15 cellular contexts compared by ENCODE assay signal in the genomic region with DNA sequence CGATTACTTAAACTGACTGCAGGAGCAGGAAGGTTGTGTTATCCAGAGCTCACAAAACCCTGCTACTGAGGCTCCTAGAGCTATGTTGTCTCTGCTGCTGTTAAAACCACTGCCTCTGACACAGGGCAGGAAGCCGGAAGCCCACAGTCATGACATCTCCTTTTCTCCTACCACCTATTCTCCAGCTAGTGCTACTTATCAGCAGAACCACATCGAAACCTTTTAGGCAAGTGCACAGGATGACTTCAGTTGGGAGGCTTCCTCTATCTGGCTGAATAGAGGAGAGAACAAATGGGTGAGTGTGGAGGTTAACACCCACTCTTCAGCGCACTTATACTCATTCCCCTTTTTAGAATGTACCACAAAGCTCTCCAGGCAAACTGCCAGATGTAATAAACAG.
DNase-seq lines count a peak whose midpoint lies in the region; ATAC-seq and TF ChIP-seq lines count a peak whose summit lies in the region.
"Had no signal": no experiment of that assay in that cellular context is flagged by ENCODE, and none has a peak within 500 bp of the region (broad histone marks: within the 10 kb centered on the region; RNA-seq: fewer than 3 reads in every experiment).

No MANE protein-coding gene starts in this region.

- H3K4me3 Mint-ChIP-seq in immature natural killer cell, result peak overlapping the region in 1 of 5 donors; percentile 36
- H3K4me3 Mint-ChIP-seq: CD8-positive, alpha-beta T cell; nephron had no signal

- H3K4me1 ChIP-seq in heart left ventricle, result peaks cover 0 to 3% (median 0%) of the 10 kb centered on the region in 12 donors
- H3K4me1 ChIP-seq: thyroid gland had no signal

- peaks cover 4 to 32% (median 7%) of the 10 kb centered on the region in 6 donors for H3K9me3 Mint-ChIP-seq in immature natural killer cell
- H3K9me3 Mint-ChIP-seq: CD8-positive, alpha-beta T cell; nephron had no signal

- H3K9me3 ChIP-seq in heart left ventricle, result no peaks in the 10 kb centered on the region
- H3K9me3 ChIP-seq: gastrocnemius medialis, thyroid gland had no signal

- DNase-seq in SKM-1 (lab: John Stamatoyannopoulos, UW; ENCODE audit: unreplicated experiment), result peak; percentile 59
- DNase-seq in immature natural killer cell, result peak in 2 of 3 donors; percentile 0
- no peak for DNase-seq in activated effector memory CD4-positive, alpha-beta T cell treated with Interleukin-2 at 50 U/mL for 16 hours
- no peak for DNase-seq in NCI-H510A (lab: John Stamatoyannopoulos, UW)
- DNase-seq in heart left ventricle, result no peak
- DNase-seq: CD8-positive, alpha-beta T cell; effector CD4-positive, alpha-beta T cell; gastrocnemius medialis; GOT3; NCI-H2029; small intestine; thyroid gland had no signal

- WGBS in heart left ventricle, 4 donors, result 52 to 63% (median 56%) methylated on average over 4 of the region's 4 CpGs

- H3K36me3 ChIP-seq in heart left ventricle, result no peaks in the 10 kb centered on the region
- H3K36me3 ChIP-seq: gastrocnemius medialis, thyroid gland had no signal

- no peak overlapping the region for H3K27ac ChIP-seq in heart left ventricle
- H3K27ac ChIP-seq: gastrocnemius medialis, thyroid gland had no signal

- TF ChIP-seq CTCF in heart left ventricle (IDR thresholded peaks at IDR 0.05), result no peak

- H3K27ac Mint-ChIP-seq in immature natural killer cell, result no peak overlapping the region
- H3K27ac Mint-ChIP-seq: CD8-positive, alpha-beta T cell had no signal

- H3K4me1 Mint-ChIP-seq in immature natural killer cell, result peaks cover 4% of the 10 kb centered on the region in 2 donors

- intact Hi-C loops in heart left ventricle (cut with DNase I), result loop anchor here in 1 of 10 donors (10.0 kb wide), 1 partner anchor 60 kb away; no protein-coding TSS in a partner anchor

- no peaks in the 10 kb centered on the region for H3K27me3 ChIP-seq in heart left ventricle
- H3K27me3 ChIP-seq: gastrocnemius medialis, thyroid gland had no signal

- no peak overlapping the region for H3K4me3 ChIP-seq in heart left ventricle
- H3K4me3 ChIP-seq: gastrocnemius medialis, thyroid gland had no signal

- ATAC-seq in GM18858 (IDR thresholded peaks at IDR 0.05; ENCODE audit: unreplicated experiment) (peak; percentile 60), HG02885 (IDR thresholded peaks at IDR 0.05; ENCODE audit: poor library complexity, unreplicated experiment) (peak; percentile 38), heart left ventricle (no peak)
- ATAC-seq: CD8-positive, alpha-beta T cell; gastrocnemius medialis had no signal

- H3K36me3 Mint-ChIP-seq in immature natural killer cell, result no peaks in the 10 kb centered on the region
- H3K36me3 Mint-ChIP-seq: CD8-positive, alpha-beta T cell had no signal

- no peak for TF ChIP-seq POLR2A in heart left ventricle (IDR thresholded peaks at IDR 0.05)

- H3K27me3 Mint-ChIP-seq in immature natural killer cell (ENCODE audit: low read depth in 3 of 3), result no peaks in the 10 kb centered on the region

Comparison
In these comparisons a context has a peak if more than half of its experiments do, and no peak if none do; other contexts are left out.
1. ATAC-seq: peak in GM18858 (single experiment) and HG02885 (single experiment); none in heart left ventricle (0 of 4).
2. DNase-seq: peak in SKM-1 (single experiment) and immature natural killer cell (2 of 3); none in activated effector memory CD4-positive, alpha-beta T cell treated with Interleukin-2 at 50 U/mL for 16 hours (single experiment), NCI-H510A (single experiment) and heart left ventricle (0 of 5).